28 cellular contexts compared by ENCODE assay signal in the genomic region with DNA sequence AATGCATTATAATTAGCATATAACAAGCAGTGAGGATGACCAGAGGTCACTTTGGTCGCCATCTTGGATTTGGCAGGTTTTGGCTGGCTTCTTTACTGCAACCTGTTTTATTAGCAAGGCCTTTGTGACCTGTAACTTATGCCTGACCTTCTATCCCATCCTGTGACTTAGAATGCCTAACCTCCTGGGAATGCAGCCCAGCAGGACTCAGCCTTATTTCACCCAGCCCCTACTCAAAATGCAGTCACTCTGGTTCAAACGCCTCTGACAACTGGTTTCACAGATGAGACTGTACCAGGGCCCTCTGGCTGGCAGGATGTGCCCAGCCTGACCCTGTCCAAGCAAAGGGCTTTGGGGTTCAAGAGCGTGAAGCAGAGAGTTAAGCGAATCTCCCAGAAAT.
"Had no signal": no experiment of that assay in that cellular context is flagged by ENCODE, and none has a peak within 500 bp of the region (broad histone marks: within the 10 kb centered on the region; RNA-seq: fewer than 3 reads in every experiment).

No MANE protein-coding gene starts in this region.

- FAIRE-seq: urothelium cell line had no signal

- H3K36me3 ChIP-seq: stomach, suprapubic skin, thoracic aorta, thyroid gland, tibial artery, tibial nerve, transverse colon, upper lobe of left lung, upper lobe of right lung, uterus, vagina had no signal

- H3K27ac Mint-ChIP-seq: stimulated activated effector memory CD8-positive, alpha-beta T cell treated with anti-CD3 and anti-CD28 coated beads, Interleukin-12 subunit alpha, Interleukin-12 subunit beta, amount 100 ng/mL, for 72 hours; stimulated activated memory B cell treated with anti-CD40 and anti-IgM and Interleukin-4, amounts not matched to agents 10 μg/mL and 1 μg/mL and 100 μg/mL, for 72 hours; stimulated activated naive B cell treated with anti-CD40 and anti-IgM and Interleukin-4, amounts not matched to agents 10 μg/mL and 1 μg/mL and 100 μg/mL, for 72 hours; stimulated activated naive CD8-positive, alpha-beta T cell treated with anti-CD3 and anti-CD28 coated beads, Interleukin-15, amount 100 ng/mL, for 72 hours; stimulated activated naive CD8-positive, alpha-beta T cell treated with anti-CD3 and anti-CD28 coated beads, Interleukin-15, Interleukin-2, amounts not matched to agents 100 ng/mL and 50 ng/mL, for 24 hours; type B pancreatic cell had no signal

- H3K4me3 ChIP-seq: stomach, suprapubic skin, testis, thoracic aorta, thyroid gland, tibial artery, tibial nerve, transverse colon, upper lobe of left lung, upper lobe of right lung, uterus, vagina had no signal

- DNase-seq: stimulated activated CD4-positive, alpha-beta T cell treated with anti-CD3 and anti-CD28 coated beads, Interleukin-2, amount 100 ng/mL, for 48 hours; stimulated activated CD4-positive, alpha-beta T cell treated with anti-CD3 and anti-CD28 coated beads, Interleukin-4, amount 100 ng/mL, for 1 hour; stimulated activated CD4-positive, alpha-beta T cell treated with anti-CD3 and anti-CD28 coated beads, Interleukin-4, amount 100 ng/mL, for 24 hours; stimulated activated CD4-positive, alpha-beta T cell treated with anti-CD3 and anti-CD28 coated beads, Interleukin-4, amount 100 ng/mL, for 4 hours; stimulated activated CD8-positive, alpha-beta memory T cell treated with anti-CD3 and anti-CD28 coated beads, Interleukin-4, amount 100 ng/mL, for 48 hours; stimulated activated naive B cell treated with anti-CD40 and anti-IgM and Interleukin-4, amounts not matched to agents 10 μg/mL and 1 μg/mL and 100 μg/mL, for 72 hours; stimulated activated naive CD4-positive, alpha-beta T cell; stimulated activated naive CD4-positive, alpha-beta T cell treated with Interleukin-2 at 50 U/mL for 16 hours; stimulated activated naive CD8-positive, alpha-beta T cell treated with anti-CD3 and anti-CD28 coated beads, Interleukin-15, amount 100 ng/mL, for 72 hours; stimulated activated naive CD8-positive, alpha-beta T cell treated with anti-CD3 and anti-CD28 coated beads, Interleukin-15, Interleukin-2, amounts not matched to agents 100 U/mL and 50 U/mL, for 24 hours; stomach; substantia nigra; testis; thyroid gland; tibial artery; transverse colon; upper lobe of left lung; upper lobe of right lung; uterus had no signal

- H3K4me3 Mint-ChIP-seq: stimulated activated effector memory CD8-positive, alpha-beta T cell treated with anti-CD3 and anti-CD28 coated beads, Interleukin-12 subunit alpha, Interleukin-12 subunit beta, amount 100 ng/mL, for 72 hours; stimulated activated memory B cell treated with anti-CD40 and anti-IgM and Interleukin-4, amounts not matched to agents 10 μg/mL and 1 μg/mL and 100 μg/mL, for 72 hours; stimulated activated naive B cell treated with anti-CD40 and anti-IgM and Interleukin-4, amounts not matched to agents 10 μg/mL and 1 μg/mL and 100 μg/mL, for 72 hours; stimulated activated naive CD8-positive, alpha-beta T cell treated with anti-CD3 and anti-CD28 coated beads, Interleukin-15, amount 100 ng/mL, for 72 hours; stimulated activated naive CD8-positive, alpha-beta T cell treated with anti-CD3 and anti-CD28 coated beads, Interleukin-15, Interleukin-2, amounts not matched to agents 100 ng/mL and 50 ng/mL, for 24 hours; type B pancreatic cell had no signal

- H3K27me3 ChIP-seq: testis, thyroid gland, transverse colon, upper lobe of left lung, uterus, vagina had no signal

- H3K9me3 Mint-ChIP-seq: stimulated activated effector memory CD8-positive, alpha-beta T cell treated with anti-CD3 and anti-CD28 coated beads, Interleukin-12 subunit alpha, Interleukin-12 subunit beta, amount 100 ng/mL, for 72 hours; stimulated activated memory B cell treated with anti-CD40 and anti-IgM and Interleukin-4, amounts not matched to agents 10 μg/mL and 1 μg/mL and 100 μg/mL, for 72 hours; stimulated activated naive B cell treated with anti-CD40 and anti-IgM and Interleukin-4, amounts not matched to agents 10 μg/mL and 1 μg/mL and 100 μg/mL, for 72 hours; stimulated activated naive CD8-positive, alpha-beta T cell treated with anti-CD3 and anti-CD28 coated beads, Interleukin-15, amount 100 ng/mL, for 72 hours; stimulated activated naive CD8-positive, alpha-beta T cell treated with anti-CD3 and anti-CD28 coated beads, Interleukin-15, Interleukin-2, amounts not matched to agents 100 ng/mL and 50 ng/mL, for 24 hours; type B pancreatic cell had no signal

- H3K27me3 Mint-ChIP-seq: stimulated activated naive CD8-positive, alpha-beta T cell treated with anti-CD3 and anti-CD28 coated beads, Interleukin-15, Interleukin-2, amounts not matched to agents 100 ng/mL and 50 ng/mL, for 24 hours had no signal

- ATAC-seq: stimulated activated effector memory CD8-positive, alpha-beta T cell treated with anti-CD3 and anti-CD28 coated beads, Interleukin-12 subunit alpha, Interleukin-12 subunit beta, amount 100 ng/mL, for 72 hours; stimulated activated memory B cell treated with anti-CD40 and anti-IgM and Interleukin-4, amounts not matched to agents 10 μg/mL and 1 μg/mL and 100 μg/mL, for 72 hours; stimulated activated naive B cell treated with anti-CD40 and anti-IgM and Interleukin-4, amounts not matched to agents 10 μg/mL and 1 μg/mL and 100 μg/mL, for 72 hours; stimulated activated naive CD8-positive, alpha-beta T cell treated with anti-CD3 and anti-CD28 coated beads, Interleukin-15, amount 100 ng/mL, for 72 hours; stimulated activated naive CD8-positive, alpha-beta T cell treated with anti-CD3 and anti-CD28 coated beads, Interleukin-15, Interleukin-2, amounts not matched to agents 100 U/mL and 50 U/mL, for 24 hours; upper lobe of right lung had no signal

- H3K4me1 Mint-ChIP-seq: stimulated activated effector memory CD8-positive, alpha-beta T cell treated with anti-CD3 and anti-CD28 coated beads, Interleukin-12 subunit alpha, Interleukin-12 subunit beta, amount 100 ng/mL, for 72 hours; stimulated activated memory B cell treated with anti-CD40 and anti-IgM and Interleukin-4, amounts not matched to agents 10 μg/mL and 1 μg/mL and 100 μg/mL, for 72 hours; stimulated activated naive B cell treated with anti-CD40 and anti-IgM and Interleukin-4, amounts not matched to agents 10 μg/mL and 1 μg/mL and 100 μg/mL, for 72 hours; stimulated activated naive CD8-positive, alpha-beta T cell treated with anti-CD3 and anti-CD28 coated beads, Interleukin-15, amount 100 ng/mL, for 72 hours had no signal

- H3K27ac ChIP-seq: stomach, suprapubic skin, testis, thoracic aorta, thyroid gland, tibial artery, tibial nerve, transverse colon, upper lobe of left lung, upper lobe of right lung, uterus, vagina had no signal

- H3K9me3 ChIP-seq: stomach, suprapubic skin, testis, thoracic aorta, thyroid gland, tibial artery, tibial nerve, transverse colon, upper lobe of left lung, upper lobe of right lung, uterus, vagina had no signal

- H3K4me1 ChIP-seq: stomach, testis, thyroid gland, tibial artery, tibial nerve, transverse colon, upper lobe of left lung, upper lobe of right lung, uterus had no signal

- H3K36me3 Mint-ChIP-seq: stimulated activated effector memory CD8-positive, alpha-beta T cell treated with anti-CD3 and anti-CD28 coated beads, Interleukin-12 subunit alpha, Interleukin-12 subunit beta, amount 100 ng/mL, for 72 hours; stimulated activated memory B cell treated with anti-CD40 and anti-IgM and Interleukin-4, amounts not matched to agents 10 μg/mL and 1 μg/mL and 100 μg/mL, for 72 hours; stimulated activated naive B cell treated with anti-CD40 and anti-IgM and Interleukin-4, amounts not matched to agents 10 μg/mL and 1 μg/mL and 100 μg/mL, for 72 hours; type B pancreatic cell had no signal
